1 cellular context compared by ENCODE assay signal in genomic region chr9:93017621-93018020, GRCh38.
TF ChIP-seq lines count a peak whose summit lies in the region.

No MANE protein-coding gene starts in this region.

TF ChIP-seq in WTC11, 78 proteins besides CTCF, POLR2A, EP300 and RAD21 (continued from another document):
- TF ChIP-seq ZNF121 (CRISPR knock-in tag; IDR thresholded peaks at IDR 0.05) (no peak), NFE2L1 (CRISPR knock-in tag; IDR thresholded peaks at IDR 0.05) (no peak), ZNF423 (CRISPR knock-in tag; IDR thresholded peaks at IDR 0.05) (no peak), ZNF671 (CRISPR knock-in tag; IDR thresholded peaks at IDR 0.05) (no peak)
- TF ChIP-seq, protein P1, sequence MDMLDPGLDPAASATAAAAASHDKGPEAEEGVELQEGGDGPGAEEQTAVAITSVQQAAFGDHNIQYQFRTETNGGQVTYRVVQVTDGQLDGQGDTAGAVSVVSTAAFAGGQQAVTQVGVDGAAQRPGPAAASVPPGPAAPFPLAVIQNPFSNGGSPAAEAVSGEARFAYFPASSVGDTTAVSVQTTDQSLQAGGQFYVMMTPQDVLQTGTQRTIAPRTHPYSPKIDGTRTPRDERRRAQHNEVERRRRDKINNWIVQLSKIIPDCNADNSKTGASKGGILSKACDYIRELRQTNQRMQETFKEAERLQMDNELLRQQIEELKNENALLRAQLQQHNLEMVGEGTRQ (CRISPR knock-in tag; IDR thresholded peaks at IDR 0.05), result no peak
